In genomic region chr5:80255425-80255751, GRCh38 we compare ENCODE assay signal across 8 cellular contexts. TPM values are rescaled to one million over a fixed set of nuclear protein-coding genes. Genes with fewer than 3 reads are reported as not detected.
DNase-seq lines count a peak whose midpoint lies in the region; ATAC-seq and TF ChIP-seq lines count a peak whose summit lies in the region.

No MANE protein-coding gene starts in this region.

- peak overlapping the region; percentile 48 to 96 for H3K9ac ChIP-seq in liver (ENCODE audit: low read depth in 1 of 2, low read length in 2 of 2)

- CTCF ChIA-PET in Calu3 (lab: Charles Lee) = interaction anchor here (0.6 to 1.7 kb wide), 9 partner anchors 8 to 1327 kb away, joined by 3 to 6 read pairs (median 4); no protein-coding TSS in a partner anchor

- TF ChIP-seq CTCF in Calu3 (IDR thresholded peaks at IDR 0.05; ENCODE audit: unreplicated experiment) (no peak), liver (IDR thresholded peaks at IDR 0.05; ENCODE audit: low read depth, low read length, missing input control) (no peak), GM13977 (IDR thresholded peaks at IDR 0.05; ENCODE audit: extremely low read depth, insufficient read depth, missing control alignments) (no peak)

- ATAC-seq in GM21360 (IDR thresholded peaks at IDR 0.05; ENCODE audit: unreplicated experiment) = peak; percentile 36

- TF ChIP-seq RAD21 in liver (IDR thresholded peaks at IDR 0.05) = no peak

- H3K27ac ChIP-seq in liver (ENCODE audit: low read depth in 1 of 2, low read length in 2 of 2) = peak overlapping the region; percentile 88 to 94

- H3K9me3 ChIP-seq in liver (ENCODE audit: control insufficient read depth in 4 of 4, low read length in 3 of 4) = no peaks in the 10 kb centered on the region

- H3K27ac Mint-ChIP-seq in Calu3 (ENCODE audit: unreplicated experiment) = peak overlapping the region; percentile 45
- peak overlapping the region; percentile 85 for H3K27ac Mint-ChIP-seq in T-helper 2 cell treated with Interferon-gamma antibody and Interleukin-4, amounts not matched to agents 5 μg/mL and 100 μg/mL, for 36 hours
- peak overlapping the region; percentile 100 for H3K27ac Mint-ChIP-seq in dendritic cell treated with granulocyte-macrophage colony-stimulating factor and Interleukin-4, amounts not matched to agents 40 ng/mL and 50 ng/mL, for 4 days

- H3K9me3 Mint-ChIP-seq in Calu3 (ENCODE audit: low read depth, unreplicated experiment) = no peaks in the 10 kb centered on the region
- no peaks in the 10 kb centered on the region for H3K9me3 Mint-ChIP-seq in T-helper 2 cell treated with Interferon-gamma antibody and Interleukin-4, amounts not matched to agents 5 μg/mL and 100 μg/mL, for 36 hours
- no peaks in the 10 kb centered on the region for H3K9me3 Mint-ChIP-seq in dendritic cell treated with granulocyte-macrophage colony-stimulating factor and Interleukin-4, amounts not matched to agents 40 ng/mL and 50 ng/mL, for 4 days

- in situ Hi-C loops in GM13977 (cut with MboI; ENCODE audit: low pct_unique_long_range_greater_than_20kb, low sequenced_read_pairs, unreplicated experiment) = no loop called here

- intact Hi-C loops in Calu3 (cut with micrococcal nuclease; ENCODE audit: unreplicated experiment) = no loop called here
- intact Hi-C loops in dendritic cell treated with granulocyte-macrophage colony-stimulating factor and Interleukin-4, amounts not matched to agents 40 ng/mL and 50 ng/mL, for 4 days (cut with micrococcal nuclease) = loop anchor here (5.0 to 10.0 kb wide), 4 partner anchors 38 to 163 kb away; partner anchors contain the start of gene ZFYVE16

- H3K4me3 ChIP-seq in liver (ENCODE audit: low read depth in 1 of 3, low read length in 3 of 3) = peak overlapping the region; percentile 69 to 82 (median 79)

- H3K4me1 ChIP-seq in liver (ENCODE audit: control insufficient read depth in 4 of 4, insufficient read depth in 4 of 4, low read length in 3 of 4) = peaks cover 8 to 41% (median 31%) of the 10 kb centered on the region in 4 donors

- under 1% methylated on average over 28 of the region's 28 CpGs for WGBS in liver

- H3K27me3 Mint-ChIP-seq in Calu3 (ENCODE audit: unreplicated experiment) = no peaks in the 10 kb centered on the region
- no peaks in the 10 kb centered on the region for H3K27me3 Mint-ChIP-seq in T-helper 2 cell treated with Interferon-gamma antibody and Interleukin-4, amounts not matched to agents 5 μg/mL and 100 μg/mL, for 36 hours (ENCODE audit: low read depth)
- no peaks in the 10 kb centered on the region for H3K27me3 Mint-ChIP-seq in dendritic cell treated with granulocyte-macrophage colony-stimulating factor and Interleukin-4, amounts not matched to agents 40 ng/mL and 50 ng/mL, for 4 days

- peak overlapping the region; percentile 95 for H3K4me3 Mint-ChIP-seq in Calu3 (ENCODE audit: low read depth, unreplicated experiment)
- H3K4me3 Mint-ChIP-seq in T-helper 2 cell treated with Interferon-gamma antibody and Interleukin-4, amounts not matched to agents 5 μg/mL and 100 μg/mL, for 36 hours = peak overlapping the region; percentile 96
- peak overlapping the region; percentile 100 for H3K4me3 Mint-ChIP-seq in dendritic cell treated with granulocyte-macrophage colony-stimulating factor and Interleukin-4, amounts not matched to agents 40 ng/mL and 50 ng/mL, for 4 days

- no peaks in the 10 kb centered on the region for H3K36me3 ChIP-seq in liver (ENCODE audit: control insufficient read depth in 4 of 4, insufficient read depth in 3 of 4, low read depth in 1 of 4, low read length in 3 of 4)

- H3K4me1 Mint-ChIP-seq in Calu3 (ENCODE audit: low read depth, unreplicated experiment) = peaks cover 52% of the 10 kb centered on the region
- peaks cover 48% of the 10 kb centered on the region for H3K4me1 Mint-ChIP-seq in T-helper 2 cell treated with Interferon-gamma antibody and Interleukin-4, amounts not matched to agents 5 μg/mL and 100 μg/mL, for 36 hours (ENCODE audit: low read depth)
- peaks cover 55% of the 10 kb centered on the region for H3K4me1 Mint-ChIP-seq in dendritic cell treated with granulocyte-macrophage colony-stimulating factor and Interleukin-4, amounts not matched to agents 40 ng/mL and 50 ng/mL, for 4 days (ENCODE audit: low read depth)

- peaks cover 34% of the 10 kb centered on the region for H3K36me3 Mint-ChIP-seq in Calu3 (ENCODE audit: insufficient read depth, unreplicated experiment)
- peaks cover 40% of the 10 kb centered on the region for H3K36me3 Mint-ChIP-seq in T-helper 2 cell treated with Interferon-gamma antibody and Interleukin-4, amounts not matched to agents 5 μg/mL and 100 μg/mL, for 36 hours (ENCODE audit: low read depth)
- peaks cover 42% of the 10 kb centered on the region for H3K36me3 Mint-ChIP-seq in dendritic cell treated with granulocyte-macrophage colony-stimulating factor and Interleukin-4, amounts not matched to agents 40 ng/mL and 50 ng/mL, for 4 days (ENCODE audit: low read depth)

- DNase-seq in Calu3 (peak; percentile 75), HK-2 (ENCODE audit: unreplicated experiment) (peak; percentile 53), GM13977 (ENCODE audit: low spot score) (no peak)
- no peak for DNase-seq in T-helper 2 cell treated with Interferon-gamma antibody and Interleukin-4, amounts not matched to agents 5 μg/mL and 100 μg/mL, for 36 hours (ENCODE audit: low spot score)
- DNase-seq in stimulated activated CD4-positive, alpha-beta T cell treated with anti-CD3 and anti-CD28 coated beads, TNF-alpha, amount 100 ng/mL, for 24 hours (ENCODE audit: low read depth in 3 of 3) = peak in 2 of 3 experiments; percentile 20 to 52

- H3K27me3 ChIP-seq in liver (ENCODE audit: control insufficient read depth in 4 of 4, insufficient read depth in 4 of 4, low read length in 3 of 4) = no peaks in the 10 kb centered on the region

- BruUV-seq in Calu3 (replicated peaks; lab: Mats Ljungman, UMichigan) = no TSS peak

TF ChIP-seq in liver, 16 proteins besides CTCF, POLR2A, EP300 and RAD21:
- TF ChIP-seq SP1 (IDR thresholded peaks at IDR 0.05) (no peak), GABPA (IDR thresholded peaks at IDR 0.05 in 1 of 2, conservative IDR thresholded peaks at IDR 0.05 in 1 of 2) (no peak), REST (IDR thresholded peaks at IDR 0.05) (no peak), FOXA1 (IDR thresholded peaks at IDR 0.05) (no peak), HNF4G (IDR thresholded peaks at IDR 0.05) (no peak), RXRA (IDR thresholded peaks at IDR 0.05) (no peak), TAF1 (conservative IDR thresholded peaks at IDR 0.05) (no peak), HNF4A (conservative IDR thresholded peaks at IDR 0.05) (no peak), ATF3 (IDR thresholded peaks at IDR 0.05) (no peak), JUND (IDR thresholded peaks at IDR 0.05) (no peak), FOXA2 (IDR thresholded peaks at IDR 0.05) (no peak)

RNA-seq across cellular contexts. Expression of gene SERINC5, which starts 0.5 kb away (rescaled TPM):
- total RNA-seq in Calu3 (2022) = 47.0 and 49.2 TPM in 2 replicates
- total RNA-seq in liver = 10 to 100 TPM; 37.4 to 82.3 TPM
- 10 to 100 TPM; 22.2 to 26.6 TPM for polyA plus RNA-seq in liver

Comparison
In these comparisons a context has a peak if more than half of its experiments do, and no peak if none do; other contexts are left out.
1. DNase-seq: peak in Calu3 (single experiment), HK-2 (single experiment) and stimulated activated CD4-positive, alpha-beta T cell treated with anti-CD3 and anti-CD28 coated beads, TNF-alpha, amount 100 ng/mL, for 24 hours (2 of 3); none in T-helper 2 cell treated with Interferon-gamma antibody and Interleukin-4, amounts not matched to agents 5 μg/mL and 100 μg/mL, for 36 hours (single experiment) and GM13977 (single experiment).
2. H3K27ac Mint-ChIP-seq: peak in every context shown above with its lines; median percentile 100 in dendritic cell treated with granulocyte-macrophage colony-stimulating factor and Interleukin-4, amounts not matched to agents 40 ng/mL and 50 ng/mL, for 4 days; 85 in T-helper 2 cell treated with Interferon-gamma antibody and Interleukin-4, amounts not matched to agents 5 μg/mL and 100 μg/mL, for 36 hours; 45 in Calu3.
3. Peak in every context shown above with its lines, with median percentiles within 50 percentile points of each other: H3K4me3 Mint-ChIP-seq.